ENCODE assay signal across 29 cellular contexts in the genomic region with DNA sequence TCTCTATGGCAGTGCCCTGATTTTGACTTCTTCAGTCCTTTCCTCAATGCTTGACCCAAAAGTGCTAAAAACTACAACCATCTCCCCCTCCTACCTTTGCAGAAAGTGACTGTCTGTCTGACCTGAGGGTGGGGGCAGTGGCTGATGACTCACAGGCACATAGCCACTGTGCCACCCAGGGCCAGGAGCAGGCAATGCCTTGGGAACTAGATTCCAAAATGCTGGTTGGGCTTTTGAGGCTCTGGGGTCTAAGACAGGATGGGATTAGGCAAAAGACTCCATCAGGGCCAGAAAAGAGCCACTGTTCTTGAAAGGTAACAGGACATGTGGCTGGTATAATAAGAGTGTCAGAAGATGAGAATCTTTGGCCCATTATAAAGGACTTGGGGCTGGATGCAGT.
"Had no signal": no experiment of that assay in that cellular context is flagged by ENCODE, and none has a peak within 500 bp of the region (broad histone marks: within the 10 kb centered on the region; RNA-seq: fewer than 3 reads in every experiment).

No MANE protein-coding gene starts in this region.

- H3K4me3 ChIP-seq: hepatocyte, left lung, lower lobe of right lung, neural progenitor cell, ovary, right atrium auricular region, right lobe of liver, smooth muscle cell, stomach, testis, thyroid gland, transverse colon, upper lobe of left lung, vagina had no signal

- H3K27me3 ChIP-seq: hepatocyte, left lung, neural progenitor cell, neutrophil, ovary, right atrium auricular region, right lobe of liver, stomach, testis, thyroid gland, transverse colon, upper lobe of left lung, vagina had no signal

- H3K4me3 Mint-ChIP-seq: mesothelial cell of epicardium; naive B cell; natural killer cell; nephron progenitor cell; neural progenitor cell; stimulated activated naive B cell treated with anti-CD40 and anti-IgM and Interleukin-4, amounts not matched to agents 10 μg/mL and 1 μg/mL and 100 μg/mL, for 72 hours had no signal

- H3K27ac Mint-ChIP-seq: mesothelial cell of epicardium; natural killer cell; nephron progenitor cell; neural progenitor cell; progenitor cell of endocrine pancreas; stimulated activated naive B cell treated with anti-CD40 and anti-IgM and Interleukin-4, amounts not matched to agents 10 μg/mL and 1 μg/mL and 100 μg/mL, for 72 hours had no signal

- H3K79me2 ChIP-seq: hepatocyte had no signal

- H3K4me1 Mint-ChIP-seq: nephron progenitor cell, neural progenitor cell had no signal

- H3K9me3 Mint-ChIP-seq: natural killer cell; nephron progenitor cell; stimulated activated naive B cell treated with anti-CD40 and anti-IgM and Interleukin-4, amounts not matched to agents 10 μg/mL and 1 μg/mL and 100 μg/mL, for 72 hours had no signal

- DNase-seq: kidney; left colon; left lung; lower lobe of right lung; mammary epithelial cell; mesenchymal stem cell; naive B cell; natural killer cell; nephron progenitor cell; occipital lobe; ovary; right lobe of liver; stimulated activated CD4-positive, alpha-beta T cell treated with anti-CD3 and anti-CD28 coated beads, Interleukin-1b, Interleukin-23, amount 100 ng/mL, for 48 hours; stimulated activated CD4-positive, alpha-beta T cell treated with anti-CD3 and anti-CD28 coated beads, Interleukin-2, amount 100 ng/mL, for 48 hours; stimulated activated naive B cell treated with anti-CD40 and anti-IgM and Interleukin-4, amounts not matched to agents 10 μg/mL and 1 μg/mL and 100 μg/mL, for 72 hours; stimulated activated naive CD8-positive, alpha-beta T cell treated with anti-CD3 and anti-CD28 coated beads, Interleukin-15, Interleukin-2, amounts not matched to agents 100 U/mL and 50 U/mL, for 24 hours; stomach; testis; thyroid gland; transverse colon; upper lobe of left lung had no signal

- H2AFZ ChIP-seq: hepatocyte, neural progenitor cell had no signal

- H3K4me1 ChIP-seq: neural progenitor cell, right lobe of liver had no signal

- H3K36me3 ChIP-seq: left lung, lower lobe of right lung, neural progenitor cell, neutrophil, ovary, right atrium auricular region, right lobe of liver, stomach, thyroid gland, transverse colon, upper lobe of left lung, vagina had no signal

- H3K9ac ChIP-seq: neural progenitor cell had no signal

- FAIRE-seq: kidney had no signal

- H3K36me3 Mint-ChIP-seq: mesothelial cell of epicardium; natural killer cell; neural progenitor cell; stimulated activated naive B cell treated with anti-CD40 and anti-IgM and Interleukin-4, amounts not matched to agents 10 μg/mL and 1 μg/mL and 100 μg/mL, for 72 hours had no signal

- ATAC-seq: left colon; left lung; lower lobe of right lung; natural killer cell; right lobe of liver; stimulated activated naive B cell treated with anti-CD40 and anti-IgM and Interleukin-4, amounts not matched to agents 10 μg/mL and 1 μg/mL and 100 μg/mL, for 72 hours; stimulated activated naive CD8-positive, alpha-beta T cell treated with anti-CD3 and anti-CD28 coated beads, Interleukin-15, Interleukin-2, amounts not matched to agents 100 U/mL and 50 U/mL, for 24 hours had no signal

- H3K27ac ChIP-seq: hepatocyte, left lung, lower lobe of right lung, neural progenitor cell, neutrophil, ovary, right atrium auricular region, right lobe of liver, stomach, testis, thyroid gland, transverse colon, upper lobe of left lung, vagina had no signal

- H3K4me2 ChIP-seq: hepatocyte, neural progenitor cell, smooth muscle cell had no signal

- H3K9me3 ChIP-seq: left lung, lower lobe of right lung, neutrophil, ovary, right atrium auricular region, right lobe of liver, stomach, testis, thyroid gland, transverse colon, upper lobe of left lung, vagina had no signal
